ENCODE assay signal across 8 cellular contexts in genomic region chr19:49638360-49638759, GRCh38. TPM values are rescaled to one million over a fixed set of nuclear protein-coding genes. Genes with fewer than 3 reads are reported as not detected.
A peak's percentile ranks its signal among the peaks of the same experiment; 100 is the strongest.
DNase-seq lines count a peak whose midpoint lies in the region; ATAC-seq and TF ChIP-seq lines count a peak whose summit lies in the region.

No MANE protein-coding gene starts in this region.

- POLR2A ChIA-PET in AG04450 (lab: Yijun Ruan, JAX) = interaction anchor here (0.7 kb wide), 1 partner anchor 28 kb away, joined by 3 read pairs; no protein-coding TSS in a partner anchor

- H3K36me3 ChIP-seq in HUES64 (ENCODE audit: insufficient read depth, low read length) = no peaks in the 10 kb centered on the region
- H3K36me3 ChIP-seq in colonic mucosa = no peaks in the 10 kb centered on the region
- peaks cover 9% of the 10 kb centered on the region for H3K36me3 ChIP-seq in muscle layer of colon (ENCODE audit: insufficient read depth, low read length)
- no peaks in the 10 kb centered on the region for H3K36me3 ChIP-seq in effector memory CD4-positive, alpha-beta T cell (ENCODE audit: control insufficient read depth, insufficient read depth, low read length)

- H3K27me3 ChIP-seq in AG04450 (ENCODE audit: control insufficient read depth, insufficient read depth, low read length) (no peaks in the 10 kb centered on the region), HUES64 (ENCODE audit: insufficient read depth, low read length) (no peaks in the 10 kb centered on the region), colonic mucosa (no peaks in the 10 kb centered on the region), muscle layer of colon (ENCODE audit: control insufficient read depth in 1 of 2, insufficient read depth in 2 of 2, low read length in 2 of 2) (no peaks in the 10 kb centered on the region)
- no peaks in the 10 kb centered on the region for H3K27me3 ChIP-seq in effector memory CD4-positive, alpha-beta T cell (replicated peaks; ENCODE audit: control insufficient read depth, insufficient read depth, low read length, poor library complexity, severe bottlenecking)

- WGBS in HUES64 = 3% methylated on average over 6 of the region's 6 CpGs

- TF ChIP-seq CTCF in AG04450 (IDR thresholded peaks at IDR 0.05; ENCODE audit: low read depth, low read length) = no peak
- no peak for TF ChIP-seq CTCF in colonic mucosa (IDR thresholded peaks at IDR 0.05)

- CTCF ChIA-PET in AG04450 (lab: Charles Lee) = interaction anchor here (0.6 kb wide), 1 partner anchor 684 kb away, joined by 5 read pairs; the partner anchor contains the start of gene BAX

- ATAC-seq in HG03521 (IDR thresholded peaks at IDR 0.05; ENCODE audit: unreplicated experiment) (no peak), HG02759 (IDR thresholded peaks at IDR 0.05; ENCODE audit: unreplicated experiment) (no peak), HG03342 (IDR thresholded peaks at IDR 0.05; ENCODE audit: unreplicated experiment) (no peak)

- intact Hi-C loops in colonic mucosa (cut with DNase I) = loop anchor here (5.0 kb wide), 1 partner anchor 46 kb away; the partner anchor contains the start of gene PRR12

- H3K9ac ChIP-seq in HUES64 (ENCODE audit: low read depth, low read length) (no peak overlapping the region), colonic mucosa (ENCODE audit: low read depth in 2 of 2, low read length in 2 of 2) (peak overlapping the region; percentile 57 to 86), muscle layer of colon (ENCODE audit: low read length) (peak overlapping the region; percentile 86)

- H3K4me1 ChIP-seq in HUES64 (ENCODE audit: insufficient read depth, low read length) (peaks cover 12% of the 10 kb centered on the region), colonic mucosa (peaks cover 5% of the 10 kb centered on the region), muscle layer of colon (ENCODE audit: insufficient read depth, low read length) (peaks cover 29% of the 10 kb centered on the region)
- H3K4me1 ChIP-seq in effector memory CD4-positive, alpha-beta T cell (ENCODE audit: control insufficient read depth, insufficient read depth, low read length, poor library complexity, severe bottlenecking) = peaks cover 32% of the 10 kb centered on the region

- H3K27ac ChIP-seq in AG04450 (ENCODE audit: low read depth, low read length) = peak overlapping the region; percentile 47
- H3K27ac ChIP-seq in HUES64 (ENCODE audit: low read depth, low read length) = peak overlapping the region; percentile 58; the same call in 1 of the 2 replicates
- H3K27ac ChIP-seq in colonic mucosa = peak overlapping the region; percentile 87
- H3K27ac ChIP-seq in muscle layer of colon (ENCODE audit: low read depth, low read length) = peak overlapping the region; percentile 92
- no peak overlapping the region for H3K27ac ChIP-seq in effector memory CD4-positive, alpha-beta T cell (ENCODE audit: insufficient read depth, low read length, poor library complexity, severe bottlenecking)

- no peaks in the 10 kb centered on the region for H3K9me3 ChIP-seq in AG04450 (ENCODE audit: control insufficient read depth, insufficient read depth, low read length)
- H3K9me3 ChIP-seq in HUES64 (ENCODE audit: insufficient read depth, low read depth, low read length) = no peaks in the 10 kb centered on the region
- no peaks in the 10 kb centered on the region for H3K9me3 ChIP-seq in colonic mucosa
- no peaks in the 10 kb centered on the region for H3K9me3 ChIP-seq in muscle layer of colon (ENCODE audit: low read length)
- H3K9me3 ChIP-seq in effector memory CD4-positive, alpha-beta T cell (ENCODE audit: control insufficient read depth, low read length) = no peaks in the 10 kb centered on the region

- DNase-seq in AG04450 (ENCODE audit: low read depth, low spot score) (no peak), colonic mucosa (peak; percentile 42)
- DNase-seq in effector memory CD4-positive, alpha-beta T cell = no peak

- H3K4me3 ChIP-seq in AG04450 (ENCODE audit: low read depth, low read length) (peak overlapping the region; percentile 73), HUES64 (ENCODE audit: low read length) (peak overlapping the region; percentile 45), colonic mucosa (peak overlapping the region; percentile 10), muscle layer of colon (ENCODE audit: low read depth in 1 of 2, low read length in 2 of 2) (peak overlapping the region; percentile 26 to 82)
- no peak overlapping the region for H3K4me3 ChIP-seq in effector memory CD4-positive, alpha-beta T cell (ENCODE audit: insufficient read depth, low read depth, low read length, poor library complexity, severe bottlenecking)

RNA-seq across cellular contexts. Expression of gene RRAS, which starts 1.6 kb away (rescaled TPM):
- 64.2 and 93.3 TPM in 2 replicates for polyA plus RNA-seq in AG04450 (2011; rRNA removed)
- polyA minus RNA-seq in AG04450 (2011; rRNA and poly(A)+ RNA removed) = 40.1 and 53.1 TPM in 2 replicates
- polyA plus RNA-seq in HUES64 (2013, experiment 1 of 2) = 6.7 TPM
- polyA plus RNA-seq in HUES64 (2013, experiment 2 of 2) = 11.5 TPM
- total RNA-seq in colonic mucosa = 10 to 100 TPM; 45.7 to 62.2 TPM

RNA-seq across cellular contexts. Expression of gene SCAF1, which starts 3.6 kb away (rescaled TPM):
- 2.5 and 3.5 TPM in 2 replicates for polyA plus RNA-seq in AG04450 (2011; rRNA removed)
- 3.1 and 3.2 TPM in 2 replicates for polyA minus RNA-seq in AG04450 (2011; rRNA and poly(A)+ RNA removed)
- 36.3 TPM for polyA plus RNA-seq in HUES64 (2013, experiment 1 of 2)
- polyA plus RNA-seq in HUES64 (2013, experiment 2 of 2) = 36.0 TPM
- total RNA-seq in colonic mucosa = 10 to 100 TPM; 54.2 to 85.7 TPM

RNA-seq across cellular contexts. Expression of gene IRF3, which starts 27.3 kb away (rescaled TPM):
- polyA plus RNA-seq in AG04450 (2011; rRNA removed) = 33.5 and 54.9 TPM in 2 replicates
- polyA minus RNA-seq in AG04450 (2011; rRNA and poly(A)+ RNA removed) = 26.1 and 35.0 TPM in 2 replicates
- polyA plus RNA-seq in HUES64 (2013, experiment 1 of 2) = 64.1 TPM
- polyA plus RNA-seq in HUES64 (2013, experiment 2 of 2) = 57.6 TPM
- total RNA-seq in colonic mucosa = 100 to 1,000 TPM in 1 of 2 donors, 10 to 100 TPM in 1; 62.9 to 190 TPM

RNA-seq across cellular contexts. Expression of gene BCL2L12, which starts 27.4 kb away (rescaled TPM):
- 8.8 and 10.9 TPM in 2 replicates for polyA plus RNA-seq in AG04450 (2011; rRNA removed)
- 4.4 and 5.9 TPM in 2 replicates for polyA minus RNA-seq in AG04450 (2011; rRNA and poly(A)+ RNA removed)
- polyA plus RNA-seq in HUES64 (2013, experiment 1 of 2) = 107 TPM
- 100 TPM for polyA plus RNA-seq in HUES64 (2013, experiment 2 of 2)
- total RNA-seq in colonic mucosa = 10 to 100 TPM; 17.4 to 60.9 TPM

RNA-seq across cellular contexts. Expression of gene PRMT1, which starts 38.7 kb away (rescaled TPM):
- 287 and 305 TPM in 2 replicates for polyA plus RNA-seq in AG04450 (2011; rRNA removed)
- polyA minus RNA-seq in AG04450 (2011; rRNA and poly(A)+ RNA removed) = 393 and 556 TPM in 2 replicates
- 545 TPM for polyA plus RNA-seq in HUES64 (2013, experiment 1 of 2)
- 504 TPM for polyA plus RNA-seq in HUES64 (2013, experiment 2 of 2)
- 100 to 1,000 TPM in 1 of 2 donors, 10 to 100 TPM in 1; 81.3 to 177 TPM for total RNA-seq in colonic mucosa
